Comparison of ENCODE assay signal across 16 cellular contexts in genomic region chr16:73173396-73173795, GRCh38.
DNase-seq lines count a peak whose midpoint lies in the region; ATAC-seq and TF ChIP-seq lines count a peak whose summit lies in the region.
"Had no signal": no experiment of that assay in that cellular context is flagged by ENCODE, and none has a peak within 500 bp of the region (broad histone marks: within the 10 kb centered on the region; RNA-seq: fewer than 3 reads in every experiment).

No MANE protein-coding gene starts in this region.

- H3K27me3 Mint-ChIP-seq in osteocyte (ENCODE audit: unreplicated experiment): peaks cover 3% of the 10 kb centered on the region

- no peaks in the 10 kb centered on the region for H3K27me3 ChIP-seq in SK-N-SH (ENCODE audit: insufficient read depth)
- no peaks in the 10 kb centered on the region for H3K27me3 ChIP-seq in heart left ventricle

- intact Hi-C loops in heart left ventricle (cut with DNase I): loop anchor here in 7 of 10 donors (5.0 to 10.0 kb wide), 5 partner anchors 99 to 239 kb away; no protein-coding TSS in a partner anchor

- no peaks in the 10 kb centered on the region for H3K36me3 ChIP-seq in SK-N-SH (replicated peaks in 1 of 2; ENCODE audit: control insufficient read depth in 1 of 2, insufficient read depth in 2 of 2, low read length in 1 of 2)
- H3K36me3 ChIP-seq in heart left ventricle: no peaks in the 10 kb centered on the region

- no peak for TF ChIP-seq RAD21 in SK-N-SH (IDR thresholded peaks at IDR 0.05; ENCODE audit: low read length)

- WGBS in SK-N-SH (ENCODE audit: low lambda C conversion rate): 86% methylated on average over 10 of the region's 11 CpGs
- WGBS in heart left ventricle, 4 donors: 36 to 45% (median 40%) methylated on average over 11 of the region's 11 CpGs

- no peaks in the 10 kb centered on the region for H3K9me3 ChIP-seq in SK-N-SH
- no peaks in the 10 kb centered on the region for H3K9me3 ChIP-seq in heart left ventricle
- H3K9me3 ChIP-seq: Caco-2 had no signal

- H3K27ac Mint-ChIP-seq in osteocyte (ENCODE audit: unreplicated experiment): peak overlapping the region; percentile 100
- H3K27ac Mint-ChIP-seq: activated naive CD8-positive, alpha-beta T cell; stimulated activated memory B cell treated with anti-CD40 and anti-IgM and Interleukin-4, amounts not matched to agents 10 μg/mL and 1 μg/mL and 100 μg/mL, for 72 hours had no signal

- H3K4me3 Mint-ChIP-seq in osteocyte (ENCODE audit: unreplicated experiment): peak overlapping the region; percentile 60
- H3K4me3 Mint-ChIP-seq: activated naive CD8-positive, alpha-beta T cell; stimulated activated memory B cell treated with anti-CD40 and anti-IgM and Interleukin-4, amounts not matched to agents 10 μg/mL and 1 μg/mL and 100 μg/mL, for 72 hours had no signal

- POLR2A ChIA-PET in SK-N-SH (lab: Yijun Ruan, JAX): no interaction called here

- DNase-seq in SK-N-SH (no peak), heart left ventricle (peak in 3 of 5 donors; percentile 26 to 63 (median 39)), osteocyte (ENCODE audit: extremely low spot score, unreplicated experiment) (no peak), LoVo (ENCODE audit: low spot score) (no peak), NCI-H510A (lab: John Stamatoyannopoulos, UW) (no peak), GF-D8 (lab: John Stamatoyannopoulos, UW) (no peak)
- DNase-seq: activated CD8-positive, alpha-beta memory T cell treated with anti-CD3 and anti-CD28 coated beads, Interleukin-2, amount 50 U/mL, for 48 hours; Caco-2; posterior cingulate gyrus; stimulated activated CD4-positive, alpha-beta T cell treated with anti-CD3 and anti-CD28 coated beads, Interleukin-4, amount 100 ng/mL, for 24 hours had no signal

- H2AFZ ChIP-seq in SK-N-SH (ENCODE audit: low read depth): no peak overlapping the region; the same call in 1 of the 2 replicates

- H3K4me1 ChIP-seq in SK-N-SH (ENCODE audit: control insufficient read depth in 1 of 2, insufficient read depth in 2 of 2, low read depth in 1 of 2, low read length in 1 of 2): peaks cover 18 to 37% of the 10 kb centered on the region in 2 experiments; a peak in 3 of 4 replicates
- peaks cover 0 to 40% (median 14%) of the 10 kb centered on the region in 12 donors for H3K4me1 ChIP-seq in heart left ventricle

- H3K27ac ChIP-seq in SK-N-SH (ENCODE audit: low read depth in 2 of 2, low read length in 1 of 2) (peak overlapping the region; percentile 95 to 100; a peak in 3 of 4 replicates), heart left ventricle (peak overlapping the region; percentile 38 to 87 (median 74))
- H3K27ac ChIP-seq: 22Rv1 had no signal

- no peaks in the 10 kb centered on the region for H3K9me2 ChIP-seq in SK-N-SH

- TF ChIP-seq CTCF in SK-N-SH (IDR thresholded peaks at IDR 0.05) (no peak), heart left ventricle (IDR thresholded peaks at IDR 0.05) (no peak), osteocyte (IDR thresholded peaks at IDR 0.05) (no peak)

- peak overlapping the region; percentile 58; the same call in 1 of the 2 replicates for H3K4me2 ChIP-seq in SK-N-SH

- no peak for ATAC-seq in SK-N-SH treated with all-trans-retinoic acid at 6 μM for 48 hours
- peak in 2 of 4 donors; percentile 22 to 35 for ATAC-seq in heart left ventricle
- ATAC-seq in GM21367 (IDR thresholded peaks at IDR 0.05; ENCODE audit: unreplicated experiment): no peak
- ATAC-seq: activated CD4-positive, CD25-positive, alpha-beta regulatory T cell treated with anti-CD3 and anti-CD28 coated beads, Interleukin-2, amount 50 U/mL, for 24 hours; stimulated activated memory B cell treated with anti-CD40 and anti-IgM and Interleukin-4, amounts not matched to agents 10 μg/mL and 1 μg/mL and 100 μg/mL, for 72 hours had no signal

- H3K9ac ChIP-seq in SK-N-SH: no peak overlapping the region; the same call in 1 of the 2 replicates

- H3F3A ChIP-seq in SK-N-SH (replicated peaks; ENCODE audit: insufficient read depth): peaks cover 21% of the 10 kb centered on the region

- H3K4me3 ChIP-seq in SK-N-SH (ENCODE audit: low read depth in 2 of 2, low read length in 1 of 2) (no peak overlapping the region), heart left ventricle (peak overlapping the region in 7 of 12 donors; percentile 10 to 40 (median 27))

- H3K79me2 ChIP-seq in SK-N-SH (ENCODE audit: insufficient read depth): no peaks in the 10 kb centered on the region

- H3K4me1 Mint-ChIP-seq in osteocyte (ENCODE audit: unreplicated experiment): peaks cover 50% of the 10 kb centered on the region
- H3K4me1 Mint-ChIP-seq: stimulated activated memory B cell treated with anti-CD40 and anti-IgM and Interleukin-4, amounts not matched to agents 10 μg/mL and 1 μg/mL and 100 μg/mL, for 72 hours had no signal

- CTCF ChIA-PET in SK-N-SH (lab: Yijun Ruan, JAX): interaction anchor here (1.1 kb wide), 1 partner anchor 9 kb away, joined by 4 read pairs; no protein-coding TSS in a partner anchor

- no peak for TF ChIP-seq POLR2A in heart left ventricle (IDR thresholded peaks at IDR 0.05)

- H3K36me3 Mint-ChIP-seq in osteocyte (ENCODE audit: unreplicated experiment): peaks cover 2% of the 10 kb centered on the region
- H3K36me3 Mint-ChIP-seq: activated naive CD8-positive, alpha-beta T cell; stimulated activated memory B cell treated with anti-CD40 and anti-IgM and Interleukin-4, amounts not matched to agents 10 μg/mL and 1 μg/mL and 100 μg/mL, for 72 hours had no signal

- no peaks in the 10 kb centered on the region for H3K9me3 Mint-ChIP-seq in osteocyte (ENCODE audit: unreplicated experiment)
- H3K9me3 Mint-ChIP-seq: stimulated activated memory B cell treated with anti-CD40 and anti-IgM and Interleukin-4, amounts not matched to agents 10 μg/mL and 1 μg/mL and 100 μg/mL, for 72 hours had no signal

- no peaks in the 10 kb centered on the region for H4K20me1 ChIP-seq in SK-N-SH (ENCODE audit: insufficient read depth)

- no peak for TF ChIP-seq EP300 in SK-N-SH (IDR thresholded peaks at IDR 0.05; ENCODE audit: borderline replicate concordance in 1 of 2, low read depth in 1 of 2, low read length in 1 of 2)

TF ChIP-seq in SK-N-SH, 30 proteins besides CTCF, POLR2A, EP300 and RAD21:
- no peak for TF ChIP-seq GATA2 (CRISPR knock-in tag; IDR thresholded peaks at IDR 0.05)

TF ChIP-seq in SK-N-SH treated with all-trans-retinoic acid at 6 μM for 48 hours, 23 proteins besides CTCF, POLR2A, EP300 and RAD21 (continues in another document):
- no peak for TF ChIP-seq ZNF70 (CRISPR knock-in tag; IDR thresholded peaks at IDR 0.05)
- no peak for TF ChIP-seq TOX (CRISPR knock-in tag; IDR thresholded peaks at IDR 0.05; ENCODE audit: borderline replicate concordance)
- TF ChIP-seq ISL1 (CRISPR knock-in tag; IDR thresholded peaks at IDR 0.05): no peak
- no peak for TF ChIP-seq ARNTL (CRISPR knock-in tag; IDR thresholded peaks at IDR 0.05; ENCODE audit: borderline replicate concordance, low read depth)
- no peak for TF ChIP-seq ZC3H10 (CRISPR knock-in tag; IDR thresholded peaks at IDR 0.05)
- TF ChIP-seq SNAI2 (CRISPR knock-in tag; IDR thresholded peaks at IDR 0.05): no peak
- TF ChIP-seq CREB5 (CRISPR knock-in tag; IDR thresholded peaks at IDR 0.05; ENCODE audit: low read depth): no peak
- no peak for TF ChIP-seq ZFP30 (CRISPR knock-in tag; IDR thresholded peaks at IDR 0.05)
- TF ChIP-seq ZNF565 (CRISPR knock-in tag; conservative IDR thresholded peaks at IDR 0.05; ENCODE audit: low read depth): no peak
- TF ChIP-seq ZFP3 (CRISPR knock-in tag; IDR thresholded peaks at IDR 0.05): no peak
- no peak for TF ChIP-seq CSDC2 (CRISPR knock-in tag; IDR thresholded peaks at IDR 0.05)
- TF ChIP-seq POU6F1 (CRISPR knock-in tag; IDR thresholded peaks at IDR 0.05; ENCODE audit: borderline replicate concordance, low read depth): no peak
- no peak for TF ChIP-seq TCF4 (CRISPR knock-in tag; IDR thresholded peaks at IDR 0.05; ENCODE audit: borderline replicate concordance)
- no peak for TF ChIP-seq BACH2 (CRISPR knock-in tag; IDR thresholded peaks at IDR 0.05; ENCODE audit: borderline replicate concordance)
- no peak for TF ChIP-seq ZNF8 (CRISPR knock-in tag; IDR thresholded peaks at IDR 0.05)
- TF ChIP-seq ESRRG (CRISPR knock-in tag; IDR thresholded peaks at IDR 0.05): no peak
- no peak for TF ChIP-seq GLIS3 (CRISPR knock-in tag; IDR thresholded peaks at IDR 0.05)

Comparison
In these comparisons a context has a peak if more than half of its experiments do, and no peak if none do; other contexts are left out.
1. DNase-seq: peak in heart left ventricle (3 of 5); none in SK-N-SH (single experiment), osteocyte (single experiment), LoVo (single experiment), NCI-H510A (single experiment) and GF-D8 (single experiment).
2. H3K4me3 ChIP-seq: peak in heart left ventricle (7 of 12); none in SK-N-SH (0 of 2).